ENCODE assay signal across 19 cellular contexts in the genomic region with DNA sequence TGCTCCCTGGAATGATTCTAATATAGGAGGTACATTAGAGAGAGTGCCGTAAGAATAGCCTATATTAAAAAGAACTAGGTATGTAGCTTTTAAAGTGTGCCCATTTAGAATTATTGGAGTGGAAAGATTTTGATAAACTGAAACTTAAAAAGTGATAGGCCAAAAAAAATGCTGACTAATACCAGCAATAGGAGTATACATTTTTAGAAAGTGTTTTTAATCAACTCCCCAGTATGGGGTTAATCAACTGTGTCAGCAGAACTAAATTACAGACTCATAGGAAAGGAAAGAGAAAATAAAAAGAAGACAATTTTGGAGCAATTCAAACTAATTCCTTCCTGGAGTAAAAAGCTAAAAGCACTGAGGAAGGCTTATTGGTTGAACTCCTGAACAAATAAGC. TPM values are rescaled to one million over a fixed set of nuclear protein-coding genes. Genes with fewer than 3 reads are reported as not detected.
A peak's percentile ranks its signal among the peaks of the same experiment; 100 is the strongest.
DNase-seq lines count a peak whose midpoint lies in the region; ATAC-seq, FAIRE-seq and TF ChIP-seq lines count a peak whose summit lies in the region.
"Had no signal": no experiment of that assay in that cellular context is flagged by ENCODE, and none has a peak within 500 bp of the region (broad histone marks: within the 10 kb centered on the region; RNA-seq: fewer than 3 reads in every experiment).

No MANE protein-coding gene starts in this region.

- in situ Hi-C loops in GM12878 (cut with MboI), result no loop called here

- H3K4me2 ChIP-seq in A549 (no peak overlapping the region), GM12878 (ENCODE audit: control insufficient read depth, insufficient read depth) (no peak overlapping the region)

- H3K4me3 ChIP-seq in A549 (no peak overlapping the region), GM12878 (no peak overlapping the region), breast epithelium (no peak overlapping the region)

- H3K27me3 ChIP-seq in GM12878 (replicated peaks in 1 of 2; ENCODE audit: control insufficient read depth in 2 of 2, insufficient read depth in 2 of 2, low read length in 1 of 2) (no peaks in the 10 kb centered on the region; a peak in 1 of 4 replicates), breast epithelium (peaks cover 2 to 22% of the 10 kb centered on the region in 2 donors)

- no peak for ATAC-seq in A549
- peak; percentile 55 for ATAC-seq in HG02610 (IDR thresholded peaks at IDR 0.05; ENCODE audit: unreplicated experiment)
- ATAC-seq in GM12878, result peak; percentile 54
- no peak for ATAC-seq in HG02759 (IDR thresholded peaks at IDR 0.05; ENCODE audit: unreplicated experiment)

- FAIRE-seq in A549 (lab: Jason Lieb, UNC) (no peak), GM12878 (lab: Jason Lieb, UNC) (no peak)
- FAIRE-seq: H1 had no signal

- peaks cover 17% of the 10 kb centered on the region for H3K27me3 Mint-ChIP-seq in type B pancreatic cell

- CTCF ChIA-PET in A549 (lab: Yijun Ruan, JAX), result no interaction called here
- CTCF ChIA-PET in GM12878 (lab: Yijun Ruan, JAX), result no interaction called here

- H3K4me3 Mint-ChIP-seq in type B pancreatic cell, result peak overlapping the region; percentile 4
- H3K4me3 Mint-ChIP-seq: CD4-positive, alpha-beta T cell; H9 had no signal

- WGBS in A549 (ENCODE audit: missing lambda C conversion rate), result 63% methylated on average over 1 of the region's 1 CpG
- WGBS in GM12878 (ENCODE audit: insufficient coverage, insufficient replicate concordance, low lambda C conversion rate, missing lambda C conversion rate), result 4% methylated on average over 1 of the region's 1 CpG

- BruUV-seq in GM12878 (replicated peaks; lab: Mats Ljungman, UMichigan), result no TSS peak

- H3K27ac ChIP-seq in A549 (no peak overlapping the region), GM12878 (ENCODE audit: control insufficient read depth, insufficient read depth) (no peak overlapping the region), breast epithelium (no peak overlapping the region)
- H3K27ac ChIP-seq: C4-2B had no signal

- H3K36me3 Mint-ChIP-seq in type B pancreatic cell, result no peaks in the 10 kb centered on the region

- H3K4me1 ChIP-seq in A549, result peaks cover 10% of the 10 kb centered on the region; the same call in 1 of the 3 replicates
- H3K4me1 ChIP-seq in GM12878 (ENCODE audit: control insufficient read depth, insufficient read depth, low read length), result no peaks in the 10 kb centered on the region
- H3K4me1 ChIP-seq in breast epithelium, result no peaks in the 10 kb centered on the region

- peak overlapping the region; percentile 79 for H3K27ac Mint-ChIP-seq in type B pancreatic cell
- H3K27ac Mint-ChIP-seq: CD4-positive, alpha-beta T cell; H9 had no signal

- no peaks in the 10 kb centered on the region for H3K9me3 Mint-ChIP-seq in type B pancreatic cell
- H3K9me3 Mint-ChIP-seq: CD4-positive, alpha-beta T cell; H9 had no signal

- no peak for TF ChIP-seq EP300 in A549 (IDR thresholded peaks at IDR 0.05)
- TF ChIP-seq EP300 in GM12878 (IDR thresholded peaks at IDR 0.05; ENCODE audit: borderline replicate concordance in 1 of 2, control insufficient read depth in 1 of 2, low read depth in 2 of 2, low read length in 2 of 2), result no peak

- H3K36me3 ChIP-seq in GM12878 (ENCODE audit: control insufficient read depth in 2 of 2, insufficient read depth in 2 of 2, low read length in 1 of 2) (no peaks in the 10 kb centered on the region), breast epithelium (no peaks in the 10 kb centered on the region)

- TF ChIP-seq POLR2A in A549 (IDR thresholded peaks at IDR 0.05; ENCODE audit: low read length) (no peak), GM12878 (IDR thresholded peaks at IDR 0.05; ENCODE audit: low read depth, low read length) (no peak), breast epithelium (IDR thresholded peaks at IDR 0.05) (no peak)

- RAD21 ChIA-PET in GM12878 (lab: Charles Lee; ENCODE audit: unreplicated experiment), result no interaction called here

- intact Hi-C loops in GM12878 (cut with micrococcal nuclease; ENCODE audit: unreplicated experiment) (no loop called here), breast epithelium (cut with DNase I; ENCODE audit: low total_unique reads) (no loop called here)

- TF ChIP-seq CTCF in A549 (IDR thresholded peaks at IDR 0.05), result no peak
- no peak for TF ChIP-seq CTCF in GM12878 (IDR thresholded peaks at IDR 0.05 in 2 of 3, conservative IDR thresholded peaks at IDR 0.05 in 1 of 3; ENCODE audit: control insufficient read depth in 2 of 3, extremely low read depth in 1 of 3, insufficient read depth in 1 of 3, low read depth in 3 of 3, low read length in 3 of 3)
- no peak for TF ChIP-seq CTCF in type B pancreatic cell (conservative IDR thresholded peaks at IDR 0.05)
- no peak for TF ChIP-seq CTCF in breast epithelium (IDR thresholded peaks at IDR 0.05)

- H3K4me1 Mint-ChIP-seq in type B pancreatic cell (ENCODE audit: unreplicated experiment), result peaks cover 35% of the 10 kb centered on the region

- TF ChIP-seq RAD21 in A549 (conservative IDR thresholded peaks at IDR 0.05 in 1 of 2, IDR thresholded peaks at IDR 0.05 in 1 of 2), result no peak
- TF ChIP-seq RAD21 in GM12878 (IDR thresholded peaks at IDR 0.05; ENCODE audit: insufficient read depth, low read depth, low read length), result no peak

- no peak overlapping the region for H3K9ac ChIP-seq in GM12878 (ENCODE audit: control insufficient read depth, insufficient read depth, low read length)

- H4K20me1 ChIP-seq in GM12878 (ENCODE audit: control insufficient read depth, insufficient read depth), result no peaks in the 10 kb centered on the region

- no peaks in the 10 kb centered on the region for H3K79me2 ChIP-seq in GM12878 (ENCODE audit: control insufficient read depth, insufficient read depth, low read length)

- no peak for DNase-seq in A549 (ENCODE audit: low read depth in 1 of 2, low spot score in 1 of 2)
- DNase-seq in GM12878 (ENCODE audit: low read depth, low spot score), result no peak
- no peak for DNase-seq in type B pancreatic cell (ENCODE audit: extremely low spot score, unreplicated experiment)
- no peak for DNase-seq in T-helper 2 cell
- no peak for DNase-seq in breast epithelium (ENCODE audit: low spot score in 2 of 2)
- DNase-seq: 8988T; ACHN; AML-193; CD4-positive, alpha-beta T cell; DMS153; DMS79; GDM1; H9; IMR-90; KBM-7 had no signal

- POLR2A ChIA-PET in A549 (lab: Yijun Ruan, JAX) (no interaction called here), GM12878 (lab: Charles Lee) (no interaction called here)

- H3K9me3 ChIP-seq in A549 (no peaks in the 10 kb centered on the region), GM12878 (replicated peaks; ENCODE audit: control insufficient read depth, insufficient read depth, low read length) (no peaks in the 10 kb centered on the region), breast epithelium (no peaks in the 10 kb centered on the region)

- SMC1A ChIA-PET in GM12878 (lab: Charles Lee; ENCODE audit: uncharacterized antibody, unreplicated experiment), result interaction anchor here (1.4 kb wide), 1 partner anchor 16 kb away, joined by 3 read pairs; no protein-coding TSS in a partner anchor

- no peak overlapping the region for H2AFZ ChIP-seq in GM12878 (ENCODE audit: control insufficient read depth, low read depth, low read length)

TF ChIP-seq in A549, 52 proteins besides CTCF, POLR2A, EP300 and RAD21:
- TF ChIP-seq NFE2L2 (conservative IDR thresholded peaks at IDR 0.05; ENCODE audit: low read length), result no peak
- TF ChIP-seq MAFK (IDR thresholded peaks at IDR 0.05; ENCODE audit: partially characterized antibody), result peak; percentile 47

RNA-seq across cellular contexts. Expression of a gene that starts 13.3 kb away (rescaled TPM):
- polyA plus RNA-seq in A549 (2011; rRNA removed), result 2.9 and 4.2 TPM in 2 replicates
- 0.70 and 0.97 TPM in 2 replicates for polyA plus RNA-seq in A549 (2012; cell fraction: cytosol; rRNA removed)
- 1.9 and 2.3 TPM in 2 replicates for polyA plus RNA-seq in A549 (2012; cell fraction: nucleus; rRNA removed)
- polyA plus RNA-seq in A549 (2017; fragmentation: RNase III; extraction: RNeasy Plus Mini Kit Qiagen cat#74134 plus additional on column Dnase treatment), result 1.9 to 2.1 TPM (median 2.0 TPM) in 3 replicates
- polyA minus RNA-seq in A549 (2011; rRNA and poly(A)+ RNA removed), result 12.2 and 12.5 TPM in 2 replicates
- 1.3 and 1.7 TPM in 2 replicates for total RNA-seq in GM12878 (2013; cell fraction: nucleolus; rRNA removed)
- total RNA-seq in GM12878 (2014; rRNA removed), result not detected in 2 replicates
- not detected in 2 replicates for total RNA-seq in GM12878 (2014; rRNA removed; fragmentation: Illumina TruSeq; extraction: Trizol)
- total RNA-seq in GM12878 (2021), result 0.15 and 0.21 TPM in 2 replicates
- not detected for polyA plus RNA-seq in GM12878 (2011; ENCODE audit: low read depth)
- polyA plus RNA-seq in GM12878 (2011; rRNA removed), result 0.31 and 0.79 TPM in 2 replicates
- polyA plus RNA-seq in GM12878 (2011; cell fraction: cytosol; rRNA removed), result 0.57 and 0.79 TPM in 2 replicates
- polyA plus RNA-seq in GM12878 (2011; cell fraction: nucleus; rRNA removed), result 0.64 and 1.3 TPM in 2 replicates
- polyA plus RNA-seq in GM12878 (2012), result not detected in 2 replicates
- 0.10 TPM in 1 of 2 replicates, not detected in the other for polyA plus RNA-seq in GM12878 (2014; fragmentation: Illumina TruSeq; extraction: Trizol)
- under 1 TPM in 1 of 2 experiments, not detected in 1; 0.04 TPM for polyA plus RNA-seq in GM12878 (2014; fragmentation: Nextera tagmentation; extraction: Ambion mirVana)
- 0.03 TPM in 1 of 2 replicates, not detected in the other for polyA plus RNA-seq in GM12878 (2014; rRNA removed)
- polyA plus RNA-seq in GM12878 (2016; fragmentation: Nextera tagmentation; extraction: Ambion mirVana), result under 1 TPM in 1 of 2 experiments, not detected in 1; 0.12 TPM
- polyA minus RNA-seq in GM12878 (2011; rRNA and poly(A)+ RNA removed), result 0.62 and 1.2 TPM in 2 replicates
- 2.7 TPM in 1 of 2 replicates, not detected in the other for polyA minus RNA-seq in GM12878 (2011; cell fraction: cytosol; rRNA and poly(A)+ RNA removed)
- 1.3 and 2.3 TPM in 2 replicates for polyA minus RNA-seq in GM12878 (2011; cell fraction: nucleus; rRNA and poly(A)+ RNA removed)
- 250 and 255 TPM in 2 replicates for total RNA-seq in type B pancreatic cell (ENCODE audit: low replicate concordance)
- total RNA-seq in breast epithelium, result 10 to 100 TPM; 23.0 to 37.9 (median 37.0) TPM
- total RNA-seq: CD4-positive, alpha-beta T cell had no signal

Comparison
In these comparisons a context has a peak if more than half of its experiments do, and no peak if none do; other contexts are left out.
1. ATAC-seq: peak in HG02610 (single experiment) and GM12878 (single experiment); none in A549 (0 of 2) and HG02759 (single experiment).
2. RNA of a gene that starts 13.3 kb away (total RNA-seq): 250 to 255 TPM in type B pancreatic cell and 23.0 to 37.9 TPM in breast epithelium; 0.15 to 1.7 TPM in GM12878; every median in the first group is over 4 times any median in the second.